18 cellular contexts compared by ENCODE assay signal in the genomic region with DNA sequence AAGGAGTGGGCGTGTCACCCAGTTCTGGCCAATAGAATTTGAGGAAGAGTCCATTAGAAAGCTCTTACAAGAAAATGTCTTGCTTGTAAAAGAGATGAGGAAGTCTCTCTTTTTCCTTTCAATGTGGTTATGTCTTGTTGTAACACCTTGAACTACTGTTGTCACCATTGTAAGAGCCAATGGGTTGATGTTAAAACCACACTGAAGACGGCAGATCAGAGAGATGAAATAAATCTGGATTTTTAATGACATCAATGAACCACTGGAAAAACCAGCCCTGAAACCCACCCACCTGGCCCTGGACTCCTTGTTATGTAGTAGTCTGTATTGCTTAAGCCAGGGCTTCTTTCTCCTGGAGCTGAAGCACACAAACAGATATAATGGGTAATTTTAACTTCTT.
"Had no signal": no experiment of that assay in that cellular context is flagged by ENCODE, and none has a peak within 500 bp of the region (broad histone marks: within the 10 kb centered on the region; RNA-seq: fewer than 3 reads in every experiment).

No MANE protein-coding gene starts in this region.

- DNase-seq: esophagus squamous epithelium; foreskin fibroblast; glutamatergic neuron; islet precursor cell; mammary epithelial cell; naive thymus-derived CD4-positive, alpha-beta T cell; nephron progenitor cell; psoas muscle; retina; right lobe of liver; stimulated activated CD4-positive, alpha-beta T cell treated with anti-CD3 and anti-CD28 coated beads, Interleukin-4, amount 100 ng/mL, for 1 hour; stimulated activated CD8-positive, alpha-beta memory T cell treated with anti-CD3 and anti-CD28 coated beads, Interleukin-4, amount 100 ng/mL, for 48 hours; stomach; substantia nigra; transverse colon had no signal

- H3K36me3 Mint-ChIP-seq: naive thymus-derived CD4-positive, alpha-beta T cell; stimulated activated effector memory CD8-positive, alpha-beta T cell treated with anti-CD3 and anti-CD28 coated beads, Interleukin-12 subunit alpha, Interleukin-12 subunit beta, amount 100 ng/mL, for 72 hours had no signal

- H3K4me3 Mint-ChIP-seq: naive thymus-derived CD4-positive, alpha-beta T cell; nephron progenitor cell; stimulated activated effector memory CD8-positive, alpha-beta T cell treated with anti-CD3 and anti-CD28 coated beads, Interleukin-12 subunit alpha, Interleukin-12 subunit beta, amount 100 ng/mL, for 72 hours had no signal

- H3K9me3 Mint-ChIP-seq: nephron progenitor cell; stimulated activated effector memory CD8-positive, alpha-beta T cell treated with anti-CD3 and anti-CD28 coated beads, Interleukin-12 subunit alpha, Interleukin-12 subunit beta, amount 100 ng/mL, for 72 hours had no signal

- ATAC-seq: gastroesophageal sphincter; left lobe of liver; naive thymus-derived CD4-positive, alpha-beta T cell; psoas muscle; right lobe of liver; stimulated activated effector memory CD8-positive, alpha-beta T cell treated with anti-CD3 and anti-CD28 coated beads, Interleukin-12 subunit alpha, Interleukin-12 subunit beta, amount 100 ng/mL, for 72 hours had no signal

- H3K27ac Mint-ChIP-seq: naive thymus-derived CD4-positive, alpha-beta T cell; nephron progenitor cell; stimulated activated effector memory CD8-positive, alpha-beta T cell treated with anti-CD3 and anti-CD28 coated beads, Interleukin-12 subunit alpha, Interleukin-12 subunit beta, amount 100 ng/mL, for 72 hours had no signal
